Comparison of ENCODE assay signal across 33 cellular contexts in the genomic region with DNA sequence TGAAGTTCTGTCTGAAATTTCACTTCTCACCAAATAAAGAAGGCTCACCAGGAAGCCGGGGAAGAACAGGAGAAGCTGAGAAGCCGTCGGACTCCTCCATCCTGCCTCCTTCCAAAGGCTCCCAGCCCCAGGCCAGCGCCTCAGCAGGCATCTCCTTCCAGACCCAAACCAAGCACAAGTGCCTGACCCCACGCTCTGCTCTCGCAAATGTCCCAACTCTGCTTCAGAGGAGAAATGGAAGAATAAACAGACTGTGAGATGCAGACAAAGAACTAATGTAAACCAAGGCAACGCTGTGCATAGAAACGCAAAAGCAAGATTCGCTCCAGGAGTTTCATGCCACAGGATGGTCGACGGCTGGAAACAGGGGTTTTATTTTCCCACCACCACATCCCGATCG.
"Had no signal": no experiment of that assay in that cellular context is flagged by ENCODE, and none has a peak within 500 bp of the region (broad histone marks: within the 10 kb centered on the region; RNA-seq: fewer than 3 reads in every experiment).

No MANE protein-coding gene starts in this region.

- H3K36me3 ChIP-seq: ascending aorta, cardiac muscle cell had no signal

- H3K36me3 Mint-ChIP-seq: activated CD4-positive, alpha-beta memory T cell treated with anti-CD3 and anti-CD28 coated beads for 36 hours; activated naive CD4-positive, alpha-beta T cell treated with anti-CD3 and anti-CD28 coated beads, Interleukin-2, amount 10 ng/mL, durations not matched to agents 7 days and 5 days; activated naive CD8-positive, alpha-beta T cell; brain had no signal

- H3K9me3 Mint-ChIP-seq: activated B cell treated with CpG ODN at 0.5 μM for 24 hours; activated naive CD4-positive, alpha-beta T cell treated with anti-CD3 and anti-CD28 coated beads, Interleukin-2, amount 10 ng/mL, durations not matched to agents 7 days and 5 days; activated naive CD4-positive, alpha-beta T cell treated with anti-CD3 and anti-CD28 coated beads, Interleukin-2, amount 50 U/mL, for 24 hours; activated T-helper 2 cell treated with anti-CD3 and anti-CD28 coated beads, Interferon-gamma antibody, Interleukin-2, Interleukin-4, amounts not matched to agents 10 μg/mL and 5 μg/mL and 100 μg/mL, durations not matched to agents 14 hours and 24 hours and 36 hours; central memory CD8-positive, alpha-beta T cell; T-helper 1 cell treated with Interleukin-12 subunit alpha and Interleukin-12 subunit beta and Interleukin-4 antibody, amounts not matched to agents 30 μg/mL and 1 μg/mL, for 36 hours; T-helper 2 cell treated with Interferon-gamma antibody and Interleukin-4, amounts not matched to agents 5 μg/mL and 100 μg/mL, for 36 hours had no signal

- H3K27ac ChIP-seq: ascending aorta, cardiac muscle cell, VCaP had no signal

- H3K9me3 ChIP-seq: ascending aorta had no signal

- DNase-seq: activated B cell treated with CpG ODN at 0.5 μM for 24 hours; activated CD4-positive, alpha-beta memory T cell treated with anti-CD3 and anti-CD28 coated beads for 36 hours; activated CD4-positive, alpha-beta T cell treated with anti-CD3 and anti-CD28 coated beads for 4 hours; activated CD4-positive, alpha-beta T cell treated with anti-CD3 and anti-CD28 coated beads, Interleukin-2, amount 10 ng/mL, durations not matched to agents 24 days and 14 days; activated CD4-positive, alpha-beta T cell treated with anti-CD3 and anti-CD28 coated beads, Interleukin-2, amount 50 U/mL, for 1 hour; activated CD4-positive, alpha-beta T cell treated with anti-CD3 and anti-CD28 coated beads, Interleukin-2, amount 50 U/mL, for 4 hours; activated CD4-positive, CD25-positive, alpha-beta regulatory T cell treated with anti-CD3 and anti-CD28 coated beads, Interleukin-2, amount 50 U/mL, for 72 hours; activated CD8-positive, alpha-beta memory T cell treated with anti-CD3 and anti-CD28 coated beads, Interleukin-2, amount 50 U/mL, for 4 hours; activated CD8-positive, alpha-beta T cell treated with anti-CD3 and anti-CD28 coated beads for 36 hours; activated effector memory CD4-positive, alpha-beta T cell treated with Interleukin-2 at 50 U/mL for 16 hours; activated gamma-delta T cell; activated naive CD4-positive, alpha-beta T cell treated with anti-CD3 and anti-CD28 coated beads, Interleukin-2, amount 10 ng/mL, durations not matched to agents 7 days and 5 days; activated naive CD4-positive, alpha-beta T cell treated with Interleukin-2 at 50 U/mL for 16 hours; activated naive CD8-positive, alpha-beta T cell treated with anti-CD3 and anti-CD28 coated beads, Interleukin-2, amount 10 ng/mL, durations not matched to agents 7 days and 5 days; activated naive CD8-positive, alpha-beta T cell treated with anti-CD3 and anti-CD28 coated beads, Interleukin-2, amount 50 U/mL, for 24 hours; activated T-cell treated with anti-CD3 and anti-CD28 coated beads for 4 hours; activated T-cell treated with anti-CD3 and anti-CD28 coated beads, Interleukin-2, amount 50 U/mL, for 1 hour; activated T-cell treated with anti-CD3 and anti-CD28 coated beads, Interleukin-2, amount 50 U/mL, for 48 hours; caudate nucleus; SW 1271; T-helper 1 cell; T-helper 2 cell; T-helper 9 cell had no signal

- H3K4me1 Mint-ChIP-seq: brain had no signal

- H3K4me1 ChIP-seq: ascending aorta had no signal

- H3K27ac Mint-ChIP-seq: activated B cell treated with CpG ODN at 0.5 μM for 24 hours; activated CD4-positive, alpha-beta memory T cell treated with anti-CD3 and anti-CD28 coated beads for 36 hours; activated CD4-positive, alpha-beta T cell treated with anti-CD3 and anti-CD28 coated beads, Interleukin-2, amount 10 ng/mL, durations not matched to agents 24 days and 14 days; activated CD8-positive, alpha-beta T cell treated with anti-CD3 and anti-CD28 coated beads for 36 hours; activated naive CD4-positive, alpha-beta T cell treated with anti-CD3 and anti-CD28 coated beads, Interleukin-2, amount 10 ng/mL, durations not matched to agents 7 days and 5 days; activated naive CD4-positive, alpha-beta T cell treated with anti-CD3 and anti-CD28 coated beads, Interleukin-2, amount 50 U/mL, for 24 hours; activated naive CD8-positive, alpha-beta T cell; activated naive CD8-positive, alpha-beta T cell treated with anti-CD3 and anti-CD28 coated beads, Interleukin-2, amount 10 ng/mL, durations not matched to agents 7 days and 5 days; activated naive CD8-positive, alpha-beta T cell treated with anti-CD3 and anti-CD28 coated beads, Interleukin-2, amount 50 U/mL, for 24 hours; activated T-helper 2 cell treated with anti-CD3 and anti-CD28 coated beads, Interferon-gamma antibody, Interleukin-2, Interleukin-4, amounts not matched to agents 10 μg/mL and 5 μg/mL and 100 μg/mL, durations not matched to agents 14 hours and 24 hours and 36 hours; brain; T-helper 1 cell treated with Interleukin-12 subunit alpha and Interleukin-12 subunit beta and Interleukin-4 antibody, amounts not matched to agents 30 μg/mL and 1 μg/mL, for 36 hours; T-helper 2 cell treated with Interferon-gamma antibody and Interleukin-4, amounts not matched to agents 5 μg/mL and 100 μg/mL, for 36 hours had no signal

- H3K4me3 ChIP-seq: ascending aorta, cardiac muscle cell had no signal

- H3K27me3 ChIP-seq: ascending aorta had no signal

- ATAC-seq: activated CD8-positive, alpha-beta T cell treated with anti-CD3 and anti-CD28 coated beads for 36 hours; activated naive CD8-positive, alpha-beta T cell treated with anti-CD3 and anti-CD28 coated beads, Interleukin-2, amount 50 U/mL, for 24 hours had no signal

- H3K4me3 Mint-ChIP-seq: activated B cell treated with CpG ODN at 0.5 μM for 24 hours; activated CD4-positive, alpha-beta memory T cell treated with anti-CD3 and anti-CD28 coated beads for 36 hours; activated CD4-positive, alpha-beta T cell treated with anti-CD3 and anti-CD28 coated beads, Interleukin-2, amount 10 ng/mL, durations not matched to agents 24 days and 14 days; activated CD8-positive, alpha-beta T cell treated with anti-CD3 and anti-CD28 coated beads for 36 hours; activated naive CD4-positive, alpha-beta T cell treated with anti-CD3 and anti-CD28 coated beads, Interleukin-2, amount 10 ng/mL, durations not matched to agents 7 days and 5 days; activated naive CD4-positive, alpha-beta T cell treated with anti-CD3 and anti-CD28 coated beads, Interleukin-2, amount 50 U/mL, for 24 hours; activated naive CD8-positive, alpha-beta T cell; activated naive CD8-positive, alpha-beta T cell treated with anti-CD3 and anti-CD28 coated beads, Interleukin-2, amount 10 ng/mL, durations not matched to agents 7 days and 5 days; activated naive CD8-positive, alpha-beta T cell treated with anti-CD3 and anti-CD28 coated beads, Interleukin-2, amount 50 U/mL, for 24 hours; brain; central memory CD8-positive, alpha-beta T cell; T-helper 1 cell treated with Interleukin-12 subunit alpha and Interleukin-12 subunit beta and Interleukin-4 antibody, amounts not matched to agents 30 μg/mL and 1 μg/mL, for 36 hours; T-helper 2 cell treated with Interferon-gamma antibody and Interleukin-4, amounts not matched to agents 5 μg/mL and 100 μg/mL, for 36 hours had no signal
